ENCODE assay signal across 9 cellular contexts in genomic region chr11:33867996-33868645, GRCh38. TPM values are rescaled to one million over a fixed set of nuclear protein-coding genes. Genes with fewer than 3 reads are reported as not detected.
A peak's percentile ranks its signal among the peaks of the same experiment; 100 is the strongest.
DNase-seq lines count a peak whose midpoint lies in the region; ATAC-seq lines count a peak whose summit lies in the region.
"Had no signal": no experiment of that assay in that cellular context is flagged by ENCODE, and none has a peak within 500 bp of the region (broad histone marks: within the 10 kb centered on the region; RNA-seq: fewer than 3 reads in every experiment).

No MANE protein-coding gene starts in this region.

- H3K27me3 Mint-ChIP-seq in activated CD8-positive, alpha-beta T cell treated with anti-CD3 and anti-CD28 coated beads, Interleukin-2, amount 10 ng/mL, durations not matched to agents 7 days and 5 days (ENCODE audit: low read depth), result peaks cover 59% of the 10 kb centered on the region

- H3K9me3 Mint-ChIP-seq in activated CD8-positive, alpha-beta T cell treated with anti-CD3 and anti-CD28 coated beads, Interleukin-2, amount 10 ng/mL, durations not matched to agents 7 days and 5 days (ENCODE audit: insufficient read depth), result no peaks in the 10 kb centered on the region
- H3K9me3 Mint-ChIP-seq: activated CD4-positive, alpha-beta T cell treated with anti-CD3 and anti-CD28 coated beads, Interleukin-2, amount 10 ng/mL, durations not matched to agents 7 days and 5 days had no signal

- H3K27me3 ChIP-seq in esophagus (ENCODE audit: control insufficient read depth in 1 of 2, insufficient read depth in 2 of 2, low read length in 2 of 2), result peaks cover 0 to 5% of the 10 kb centered on the region in 2 donors

- no peaks in the 10 kb centered on the region for H3K36me3 Mint-ChIP-seq in activated CD8-positive, alpha-beta T cell treated with anti-CD3 and anti-CD28 coated beads, Interleukin-2, amount 10 ng/mL, durations not matched to agents 7 days and 5 days (ENCODE audit: low read depth)

- DNase-seq in NCI-H524 treated with DMSO at 0.1 percent for 48 hours (lab: John Stamatoyannopoulos, UW) (peak; percentile 43), pons (ENCODE audit: low spot score) (peak; percentile 37), GF-D8 (lab: John Stamatoyannopoulos, UW) (no peak)
- DNase-seq in stimulated activated CD4-positive, alpha-beta T cell treated with anti-CD3 and anti-CD28 coated beads, Interleukin-1b, Interleukin-23, amount 100 ng/mL, for 48 hours, result no peak
- DNase-seq in activated CD8-positive, alpha-beta T cell treated with anti-CD3 and anti-CD28 coated beads, Interleukin-2, amount 10 ng/mL, durations not matched to agents 7 days and 5 days, result no peak
- DNase-seq: activated CD4-positive, alpha-beta T cell treated with anti-CD3 and anti-CD28 coated beads, Interleukin-2, amount 10 ng/mL, durations not matched to agents 7 days and 5 days had no signal

- peaks cover 15% of the 10 kb centered on the region for H3K4me1 Mint-ChIP-seq in activated CD8-positive, alpha-beta T cell treated with anti-CD3 and anti-CD28 coated beads, Interleukin-2, amount 10 ng/mL, durations not matched to agents 7 days and 5 days (ENCODE audit: low read depth)

- H3K27ac Mint-ChIP-seq in activated CD8-positive, alpha-beta T cell treated with anti-CD3 and anti-CD28 coated beads, Interleukin-2, amount 10 ng/mL, durations not matched to agents 7 days and 5 days, result no peak overlapping the region
- H3K27ac Mint-ChIP-seq: activated CD4-positive, alpha-beta T cell treated with anti-CD3 and anti-CD28 coated beads, Interleukin-2, amount 10 ng/mL, durations not matched to agents 7 days and 5 days had no signal

- peaks cover 0 to 2% of the 10 kb centered on the region in 2 donors for H3K4me1 ChIP-seq in esophagus (ENCODE audit: control insufficient read depth in 2 of 2, insufficient read depth in 2 of 2, low read length in 1 of 2)

- no peak overlapping the region for H3K27ac ChIP-seq in esophagus (ENCODE audit: low read depth in 2 of 2, low read length in 1 of 2)

- H3K4me3 Mint-ChIP-seq in activated CD8-positive, alpha-beta T cell treated with anti-CD3 and anti-CD28 coated beads, Interleukin-2, amount 10 ng/mL, durations not matched to agents 7 days and 5 days, result no peak overlapping the region
- H3K4me3 Mint-ChIP-seq: activated CD4-positive, alpha-beta T cell treated with anti-CD3 and anti-CD28 coated beads, Interleukin-2, amount 10 ng/mL, durations not matched to agents 7 days and 5 days had no signal

- WGBS in esophagus, 2 donors, result 43 to 48% methylated on average over 7 of the region's 7 CpGs

- POLR2A ChIA-PET in activated CD8-positive, alpha-beta T cell treated with anti-CD3 and anti-CD28 coated beads, Interleukin-2, amount 10 ng/mL, durations not matched to agents 7 days and 5 days (lab: Charles Lee), result no interaction called here

- no peak for ATAC-seq in activated CD8-positive, alpha-beta T cell treated with anti-CD3 and anti-CD28 coated beads, Interleukin-2, amount 10 ng/mL, durations not matched to agents 7 days and 5 days
- no peak for ATAC-seq in HG03039 (IDR thresholded peaks at IDR 0.05; ENCODE audit: unreplicated experiment)

- no peaks in the 10 kb centered on the region for H3K9me3 ChIP-seq in esophagus (ENCODE audit: control insufficient read depth in 2 of 2, insufficient read depth in 1 of 2, low read depth in 1 of 2, low read length in 1 of 2)

- CTCF ChIA-PET in activated CD8-positive, alpha-beta T cell treated with anti-CD3 and anti-CD28 coated beads, Interleukin-2, amount 10 ng/mL, durations not matched to agents 7 days and 5 days (lab: Charles Lee), result interaction anchor here (1.0 to 2.3 kb wide), 3 partner anchors 10 to 120 kb away, joined by 4 to 14 read pairs (median 6); no protein-coding TSS in a partner anchor

- no peaks in the 10 kb centered on the region for H3K36me3 ChIP-seq in esophagus (ENCODE audit: control insufficient read depth in 2 of 2, insufficient read depth in 2 of 2, low read length in 1 of 2)

- H3K4me3 ChIP-seq in GM08714 (ENCODE audit: low read length), result peak overlapping the region; percentile 38; the same call in 1 of the 2 replicates
- peak overlapping the region; percentile 69 to 91 for H3K4me3 ChIP-seq in esophagus (ENCODE audit: low read depth in 1 of 2, low read length in 2 of 2)

RNA-seq across cellular contexts. Expression of gene LMO2, which starts 23.8 kb away (rescaled TPM):
- polyA plus RNA-seq in esophagus, result 10 to 100 TPM; 12.3 to 20.7 TPM
- not detected for total RNA-seq in activated CD8-positive, alpha-beta T cell treated with anti-CD3 and anti-CD28 coated beads, Interleukin-2, amount 10 ng/mL, durations not matched to agents 7 days and 5 days
- total RNA-seq: activated CD4-positive, alpha-beta T cell treated with anti-CD3 and anti-CD28 coated beads, Interleukin-2, amount 10 ng/mL, durations not matched to agents 7 days and 5 days had no signal

Comparison
In these comparisons a context has a peak if more than half of its experiments do, and no peak if none do; other contexts are left out.
1. DNase-seq: peak in NCI-H524 treated with DMSO at 0.1 percent for 48 hours (single experiment) and pons (single experiment); none in stimulated activated CD4-positive, alpha-beta T cell treated with anti-CD3 and anti-CD28 coated beads, Interleukin-1b, Interleukin-23, amount 100 ng/mL, for 48 hours (single experiment), activated CD8-positive, alpha-beta T cell treated with anti-CD3 and anti-CD28 coated beads, Interleukin-2, amount 10 ng/mL, durations not matched to agents 7 days and 5 days (single experiment) and GF-D8 (single experiment).